7 cellular contexts compared by ENCODE assay signal in the genomic region with DNA sequence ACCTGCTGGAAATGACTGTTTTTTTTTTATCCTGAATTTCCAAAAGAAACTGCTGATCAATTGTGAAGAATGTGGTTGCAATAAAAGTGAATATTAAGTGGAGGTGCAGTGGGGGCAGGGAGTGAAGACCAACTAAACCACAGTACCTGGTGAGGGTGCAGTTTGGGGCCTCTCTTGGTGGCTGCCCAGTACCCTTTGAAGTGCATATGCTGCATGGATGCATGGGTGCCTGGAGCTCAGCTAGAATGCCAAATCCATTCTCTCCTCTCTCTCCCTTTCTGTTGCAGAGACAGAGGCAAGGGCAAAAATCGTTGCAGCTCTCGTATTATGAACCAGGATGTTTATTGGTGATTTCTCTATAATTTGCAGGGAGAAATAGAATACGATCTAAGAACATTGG.
"Had no signal": no experiment of that assay in that cellular context is flagged by ENCODE, and none has a peak within 500 bp of the region (broad histone marks: within the 10 kb centered on the region; RNA-seq: fewer than 3 reads in every experiment).

No MANE protein-coding gene starts in this region.

- H3K27me3 Mint-ChIP-seq: IgD-negative memory B cell had no signal

- H2AFZ ChIP-seq: GM23248 had no signal

- H3K4me3 ChIP-seq: GM23248 had no signal

- H3K4me3 Mint-ChIP-seq: H9, IgD-negative memory B cell had no signal

- H3K9ac ChIP-seq: GM23248 had no signal

- DNase-seq: GM23248, H9, HCEC 1CT, KBM-7 had no signal

- ATAC-seq: HepG2 had no signal

- H3K4me1 Mint-ChIP-seq: IgD-negative memory B cell had no signal

- H3K27ac ChIP-seq: GM23248, HL-60 had no signal

- H3K36me3 Mint-ChIP-seq: IgD-negative memory B cell had no signal

- H3K27ac Mint-ChIP-seq: H9, IgD-negative memory B cell had no signal
